ENCODE assay signal across 1 cellular context in the genomic region with DNA sequence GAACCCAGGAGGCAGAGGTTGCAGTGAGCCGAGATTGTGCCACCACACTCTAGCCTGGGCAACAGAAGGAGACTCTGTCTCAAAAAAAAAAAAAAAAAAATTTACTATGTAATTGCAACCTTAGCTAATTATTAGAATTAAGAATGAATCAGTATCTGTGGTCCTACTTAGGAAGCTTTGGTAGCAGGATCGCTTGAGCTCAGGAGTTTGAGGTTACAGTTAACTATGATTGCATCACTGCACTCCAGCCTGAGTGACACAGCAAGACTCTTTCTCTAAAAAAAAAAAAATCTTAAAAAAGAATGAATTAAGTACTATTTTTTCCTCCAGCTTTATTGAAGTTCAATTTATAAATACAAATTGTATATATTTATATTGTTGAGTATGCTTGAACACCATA.
TF ChIP-seq lines count a peak whose summit lies in the region.

No MANE protein-coding gene starts in this region.

TF ChIP-seq in GM12878, 131 proteins besides CTCF, POLR2A, EP300 and RAD21 (continued from another document):
- TF ChIP-seq, protein P1, sequence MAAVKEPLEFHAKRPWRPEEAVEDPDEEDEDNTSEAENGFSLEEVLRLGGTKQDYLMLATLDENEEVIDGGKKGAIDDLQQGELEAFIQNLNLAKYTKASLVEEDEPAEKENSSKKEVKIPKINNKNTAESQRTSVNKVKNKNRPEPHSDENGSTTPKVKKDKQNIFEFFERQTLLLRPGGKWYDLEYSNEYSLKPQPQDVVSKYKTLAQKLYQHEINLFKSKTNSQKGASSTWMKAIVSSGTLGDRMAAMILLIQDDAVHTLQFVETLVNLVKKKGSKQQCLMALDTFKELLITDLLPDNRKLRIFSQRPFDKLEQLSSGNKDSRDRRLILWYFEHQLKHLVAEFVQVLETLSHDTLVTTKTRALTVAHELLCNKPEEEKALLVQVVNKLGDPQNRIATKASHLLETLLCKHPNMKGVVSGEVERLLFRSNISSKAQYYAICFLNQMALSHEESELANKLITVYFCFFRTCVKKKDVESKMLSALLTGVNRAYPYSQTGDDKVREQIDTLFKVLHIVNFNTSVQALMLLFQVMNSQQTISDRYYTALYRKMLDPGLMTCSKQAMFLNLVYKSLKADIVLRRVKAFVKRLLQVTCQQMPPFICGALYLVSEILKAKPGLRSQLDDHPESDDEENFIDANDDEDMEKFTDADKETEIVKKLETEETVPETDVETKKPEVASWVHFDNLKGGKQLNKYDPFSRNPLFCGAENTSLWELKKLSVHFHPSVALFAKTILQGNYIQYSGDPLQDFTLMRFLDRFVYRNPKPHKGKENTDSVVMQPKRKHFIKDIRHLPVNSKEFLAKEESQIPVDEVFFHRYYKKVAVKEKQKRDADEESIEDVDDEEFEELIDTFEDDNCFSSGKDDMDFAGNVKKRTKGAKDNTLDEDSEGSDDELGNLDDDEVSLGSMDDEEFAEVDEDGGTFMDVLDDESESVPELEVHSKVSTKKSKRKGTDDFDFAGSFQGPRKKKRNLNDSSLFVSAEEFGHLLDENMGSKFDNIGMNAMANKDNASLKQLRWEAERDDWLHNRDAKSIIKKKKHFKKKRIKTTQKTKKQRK (IDR thresholded peaks at IDR 0.05; ENCODE audit: low read depth, low read length), result no peak
- TF ChIP-seq PKNOX1 (IDR thresholded peaks at IDR 0.05) (0 out of 2 replicates have a peak, but pooled peaks have one; percentile 7), MAX (IDR thresholded peaks at IDR 0.05; ENCODE audit: low read depth, low read length) (no peak), SMAD5 (IDR thresholded peaks at IDR 0.05; ENCODE audit: low read depth) (no peak)
